ENCODE assay signal across 13 cellular contexts in the genomic region with DNA sequence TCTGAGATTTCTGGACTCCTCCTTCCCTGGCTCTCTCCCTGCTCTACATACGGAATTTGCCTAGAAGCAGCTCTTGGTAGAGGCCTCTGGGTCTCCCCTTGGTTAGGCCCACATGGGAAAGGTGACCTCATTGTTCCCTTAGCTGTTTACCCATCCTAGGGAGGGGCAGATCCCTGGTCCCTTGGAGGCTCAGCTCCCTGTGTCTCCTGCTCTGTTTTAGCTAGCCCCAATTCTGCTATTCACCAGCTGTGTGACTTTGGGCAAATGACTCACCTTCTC. TPM values are rescaled to one million over a fixed set of nuclear protein-coding genes. Genes with fewer than 3 reads are reported as not detected.
DNase-seq lines count a peak whose midpoint lies in the region; ATAC-seq and TF ChIP-seq lines count a peak whose summit lies in the region.
"Had no signal": no experiment of that assay in that cellular context is flagged by ENCODE, and none has a peak within 500 bp of the region (broad histone marks: within the 10 kb centered on the region; RNA-seq: fewer than 3 reads in every experiment).

No MANE protein-coding gene starts in this region.

- TF ChIP-seq POLR2A in Peyer's patch (IDR thresholded peaks at IDR 0.05) (no peak), prostate gland (IDR thresholded peaks at IDR 0.05) (no peak)

- peak overlapping the region in 3 of 4 donors; percentile 40 to 85 (median 67) for H3K27ac ChIP-seq in Peyer's patch
- H3K27ac ChIP-seq in prostate gland, result peak overlapping the region; percentile 49 to 59
- H3K27ac ChIP-seq: HL-60 had no signal

- H3K4me3 Mint-ChIP-seq in stimulated activated naive CD8-positive, alpha-beta T cell treated with anti-CD3 and anti-CD28 coated beads, Interleukin-15, amount 100 ng/mL, for 72 hours, result no peak overlapping the region
- H3K4me3 Mint-ChIP-seq: activated naive CD8-positive, alpha-beta T cell had no signal

- H3K27me3 ChIP-seq in Peyer's patch (peaks cover 0 to 6% of the 10 kb centered on the region in 2 donors), prostate gland (replicated peaks; ENCODE audit: insufficient read depth) (no peaks in the 10 kb centered on the region)

- TF ChIP-seq CTCF in Peyer's patch (IDR thresholded peaks at IDR 0.05) (no peak), prostate gland (IDR thresholded peaks at IDR 0.05) (no peak)

- intact Hi-C loops in prostate gland (cut with DNase I), result no loop called here

- H3K4me3 ChIP-seq in Peyer's patch (no peak overlapping the region), prostate gland (no peak overlapping the region)

- peaks cover 52% of the 10 kb centered on the region for H3K27me3 Mint-ChIP-seq in stimulated activated naive CD8-positive, alpha-beta T cell treated with anti-CD3 and anti-CD28 coated beads, Interleukin-15, amount 100 ng/mL, for 72 hours

- WGBS in prostate gland, result 31% methylated on average over 1 of the region's 1 CpG

- H3K4me1 ChIP-seq in Peyer's patch, result peaks cover 5 to 80% (median 6%) of the 10 kb centered on the region in 4 donors
- peaks cover 13% of the 10 kb centered on the region for H3K4me1 ChIP-seq in prostate gland (replicated peaks)

- H3K9me3 ChIP-seq in Peyer's patch (no peaks in the 10 kb centered on the region), prostate gland (no peaks in the 10 kb centered on the region)

- H3K4me1 Mint-ChIP-seq in stimulated activated naive CD8-positive, alpha-beta T cell treated with anti-CD3 and anti-CD28 coated beads, Interleukin-15, amount 100 ng/mL, for 72 hours, result no peaks in the 10 kb centered on the region

- DNase-seq in COLO668 (lab: John Stamatoyannopoulos, UW; ENCODE audit: unreplicated experiment), result peak; percentile 37
- peak in 1 of 3 donors; percentile 45 for DNase-seq in Peyer's patch
- no peak for DNase-seq in prostate gland (ENCODE audit: low spot score)
- no peak for DNase-seq in OCI-M1 (lab: John Stamatoyannopoulos, UW)
- no peak for DNase-seq in NCI-H1105 treated with DMSO at 0.1 percent for 48 hours (lab: John Stamatoyannopoulos, UW)
- no peak for DNase-seq in NCI-H2029 treated with DMSO at 0.1 percent for 48 hours (lab: John Stamatoyannopoulos, UW)
- no peak for DNase-seq in stimulated activated naive CD8-positive, alpha-beta T cell treated with anti-CD3 and anti-CD28 coated beads, Interleukin-15, amount 100 ng/mL, for 72 hours
- DNase-seq: activated CD4-positive, alpha-beta T cell treated with anti-CD3 and anti-CD28 coated beads, Interleukin-2, amount 50 U/mL, for 48 hours; effector CD8-positive, alpha-beta T cell; T-helper 1 cell had no signal

- H3K9me3 Mint-ChIP-seq in stimulated activated naive CD8-positive, alpha-beta T cell treated with anti-CD3 and anti-CD28 coated beads, Interleukin-15, amount 100 ng/mL, for 72 hours, result no peaks in the 10 kb centered on the region

- H3K27ac Mint-ChIP-seq in stimulated activated naive CD8-positive, alpha-beta T cell treated with anti-CD3 and anti-CD28 coated beads, Interleukin-15, amount 100 ng/mL, for 72 hours, result no peak overlapping the region
- H3K27ac Mint-ChIP-seq: activated naive CD8-positive, alpha-beta T cell had no signal

- peak; percentile 4 for ATAC-seq in esophagus mucosa
- ATAC-seq in stimulated activated naive CD8-positive, alpha-beta T cell treated with anti-CD3 and anti-CD28 coated beads, Interleukin-15, amount 100 ng/mL, for 72 hours, result no peak

- H3K36me3 ChIP-seq in Peyer's patch (no peaks in the 10 kb centered on the region), prostate gland (no peaks in the 10 kb centered on the region)

RNA-seq across cellular contexts. Expression of a gene that starts 3.8 kb away (rescaled TPM):
- total RNA-seq in Peyer's patch, result 100 to 1,000 TPM; 190 to 683 (median 305) TPM
- 17.6 TPM for total RNA-seq in esophagus mucosa
- total RNA-seq in prostate gland, result 10 to 100 TPM; 65.9 to 66.1 TPM
